ENCODE assay signal across 20 cellular contexts in genomic region chr22:18145676-18146388, GRCh38. TPM values are rescaled to one million over a fixed set of nuclear protein-coding genes. Genes with fewer than 3 reads are reported as not detected.
"Had no signal": no experiment of that assay in that cellular context is flagged by ENCODE, and none has a peak within 500 bp of the region (broad histone marks: within the 10 kb centered on the region; RNA-seq: fewer than 3 reads in every experiment).

No MANE protein-coding gene starts in this region.

- H3K36me3 Mint-ChIP-seq: type B pancreatic cell had no signal

- H3K79me2 ChIP-seq: parathyroid adenoma had no signal

- ATAC-seq: activated CD8-positive, alpha-beta T cell treated with anti-CD3 and anti-CD28 coated beads, Interleukin-2, amount 10 ng/mL, durations not matched to agents 7 days and 5 days; esophagus mucosa; gastroesophageal sphincter; heart right ventricle; left ventricle myocardium superior; naive thymus-derived CD4-positive, alpha-beta T cell had no signal

- H3K36me3 ChIP-seq: ascending aorta, breast epithelium, gastroesophageal sphincter, heart right ventricle, sigmoid colon had no signal

- H3K4me1 ChIP-seq: breast epithelium, parathyroid adenoma had no signal

- H3K9ac ChIP-seq: parathyroid adenoma had no signal

- H3K27ac ChIP-seq: ascending aorta, heart right ventricle, parathyroid adenoma, sigmoid colon had no signal

- H3K4me3 Mint-ChIP-seq: activated CD4-positive, alpha-beta T cell treated with anti-CD3 and anti-CD28 coated beads, Interleukin-2, amount 10 ng/mL, durations not matched to agents 24 days and 14 days; activated CD8-positive, alpha-beta T cell treated with anti-CD3 and anti-CD28 coated beads, Interleukin-2, amount 10 ng/mL, durations not matched to agents 7 days and 5 days; activated naive CD4-positive, alpha-beta T cell treated with anti-CD3 and anti-CD28 coated beads, Interleukin-2, amount 10 ng/mL, durations not matched to agents 7 days and 5 days; activated T-cell treated with anti-CD3 and anti-CD28 coated beads, Interleukin-2, amount 50 U/mL, for 24 hours; stimulated activated naive CD8-positive, alpha-beta T cell treated with anti-CD3 and anti-CD28 coated beads, Interleukin-15, Interleukin-2, amounts not matched to agents 100 ng/mL and 50 ng/mL, for 24 hours; type B pancreatic cell had no signal

- DNase-seq: activated CD4-positive, alpha-beta T cell treated with anti-CD3 and anti-CD28 coated beads, Interleukin-2, amount 10 ng/mL, durations not matched to agents 24 days and 14 days; activated CD8-positive, alpha-beta T cell treated with anti-CD3 and anti-CD28 coated beads, Interleukin-2, amount 10 ng/mL, durations not matched to agents 7 days and 5 days; activated naive CD4-positive, alpha-beta T cell treated with anti-CD3 and anti-CD28 coated beads, Interleukin-2, amount 10 ng/mL, durations not matched to agents 7 days and 5 days; activated T-cell treated with anti-CD3 and anti-CD28 coated beads, Interleukin-2, amount 50 U/mL, for 24 hours; cerebellar nuclear complex; cortex of kidney; heart right ventricle; left ventricle myocardium superior; mesenchymal stem cell; naive thymus-derived CD4-positive, alpha-beta T cell; sigmoid colon; T1000 had no signal

- H3K9me3 ChIP-seq: ascending aorta, breast epithelium, gastroesophageal sphincter, heart right ventricle, sigmoid colon had no signal

- H3K27ac Mint-ChIP-seq: activated CD4-positive, alpha-beta T cell treated with anti-CD3 and anti-CD28 coated beads, Interleukin-2, amount 10 ng/mL, durations not matched to agents 24 days and 14 days; activated CD8-positive, alpha-beta T cell treated with anti-CD3 and anti-CD28 coated beads, Interleukin-2, amount 10 ng/mL, durations not matched to agents 7 days and 5 days; activated naive CD4-positive, alpha-beta T cell treated with anti-CD3 and anti-CD28 coated beads, Interleukin-2, amount 10 ng/mL, durations not matched to agents 7 days and 5 days; activated T-cell treated with anti-CD3 and anti-CD28 coated beads, Interleukin-2, amount 50 U/mL, for 24 hours; activated T-helper 2 cell treated with anti-CD3 and anti-CD28 coated beads, Interferon-gamma antibody, Interleukin-2, Interleukin-4, amounts not matched to agents 10 μg/mL and 5 μg/mL and 100 μg/mL, durations not matched to agents 14 hours and 24 hours and 36 hours; stimulated activated naive CD8-positive, alpha-beta T cell treated with anti-CD3 and anti-CD28 coated beads, Interleukin-15, Interleukin-2, amounts not matched to agents 100 ng/mL and 50 ng/mL, for 24 hours; type B pancreatic cell had no signal

- H3K27me3 Mint-ChIP-seq: activated CD4-positive, alpha-beta T cell treated with anti-CD3 and anti-CD28 coated beads, Interleukin-2, amount 10 ng/mL, durations not matched to agents 24 days and 14 days; activated naive CD4-positive, alpha-beta T cell treated with anti-CD3 and anti-CD28 coated beads, Interleukin-2, amount 10 ng/mL, durations not matched to agents 7 days and 5 days; activated T-cell treated with anti-CD3 and anti-CD28 coated beads, Interleukin-2, amount 50 U/mL, for 24 hours; naive thymus-derived CD4-positive, alpha-beta T cell; stimulated activated naive CD8-positive, alpha-beta T cell treated with anti-CD3 and anti-CD28 coated beads, Interleukin-15, Interleukin-2, amounts not matched to agents 100 ng/mL and 50 ng/mL, for 24 hours had no signal

- H3K9me3 Mint-ChIP-seq: activated CD4-positive, alpha-beta T cell treated with anti-CD3 and anti-CD28 coated beads, Interleukin-2, amount 10 ng/mL, durations not matched to agents 24 days and 14 days; activated T-helper 2 cell treated with anti-CD3 and anti-CD28 coated beads, Interferon-gamma antibody, Interleukin-2, Interleukin-4, amounts not matched to agents 10 μg/mL and 5 μg/mL and 100 μg/mL, durations not matched to agents 14 hours and 24 hours and 36 hours; stimulated activated naive CD8-positive, alpha-beta T cell treated with anti-CD3 and anti-CD28 coated beads, Interleukin-15, Interleukin-2, amounts not matched to agents 100 ng/mL and 50 ng/mL, for 24 hours had no signal

- H2AFZ ChIP-seq: parathyroid adenoma had no signal

- H3K27me3 ChIP-seq: ascending aorta, breast epithelium, gastroesophageal sphincter, heart right ventricle, sigmoid colon had no signal

- H3K4me3 ChIP-seq: ascending aorta, breast epithelium, gastroesophageal sphincter, heart right ventricle, sigmoid colon had no signal

RNA-seq across cellular contexts. Expression of gene TUBA8, which starts 35.2 kb away (rescaled TPM):
- total RNA-seq: ascending aorta had no signal
